In the genomic region with DNA sequence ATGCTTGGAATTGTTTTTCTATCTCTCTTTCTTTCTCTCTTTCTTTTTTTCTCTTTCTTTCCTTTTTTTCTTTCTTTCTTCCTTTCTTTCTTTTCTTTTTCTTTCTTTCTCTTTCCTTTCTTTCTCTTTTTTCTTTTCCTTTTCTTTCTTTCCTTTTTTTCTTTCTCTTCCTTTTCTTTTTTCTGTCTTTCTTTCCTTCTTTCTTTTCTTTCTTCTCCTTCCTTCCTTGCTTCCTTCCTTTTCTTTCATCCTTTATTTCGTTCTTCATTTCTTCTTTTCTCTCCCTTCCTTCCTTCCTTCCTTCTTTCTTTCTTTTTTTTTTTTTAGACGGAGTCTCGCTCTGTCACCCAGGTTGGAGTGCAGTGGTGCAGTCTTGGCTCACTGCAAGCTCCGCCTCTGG, we compare ENCODE assay signal across 23 cellular contexts. TPM values are rescaled to one million over a fixed set of nuclear protein-coding genes. Genes with fewer than 3 reads are reported as not detected.
DNase-seq lines count a peak whose midpoint lies in the region; ATAC-seq and TF ChIP-seq lines count a peak whose summit lies in the region.
"Had no signal": no experiment of that assay in that cellular context is flagged by ENCODE, and none has a peak within 500 bp of the region (broad histone marks: within the 10 kb centered on the region; RNA-seq: fewer than 3 reads in every experiment).

No MANE protein-coding gene starts in this region.

- intact Hi-C loops in testis (cut with DNase I; ENCODE audit: low total_unique reads), result no loop called here

- CTCF ChIA-PET in activated CD4-positive, alpha-beta T cell treated with anti-CD3 and anti-CD28 coated beads, Interleukin-2, amount 10 ng/mL, durations not matched to agents 7 days and 5 days (lab: Charles Lee), result interaction anchor here (0.7 kb wide), 1 partner anchor 272 kb away, joined by 4 read pairs; no protein-coding TSS in a partner anchor
- CTCF ChIA-PET in HEK293T (lab: Yijun Ruan, JAX), result interaction anchor here (0.6 kb wide), 1 partner anchor 24 kb away, joined by 3 read pairs; no protein-coding TSS in a partner anchor

- DNase-seq in activated CD4-positive, alpha-beta T cell treated with anti-CD3 and anti-CD28 coated beads, Interleukin-2, amount 10 ng/mL, durations not matched to agents 7 days and 5 days, result no peak
- DNase-seq in activated CD4-positive, alpha-beta T cell treated with anti-CD3 and anti-CD28 coated beads for 1 hour, result no peak
- DNase-seq in HEK293T (ENCODE audit: extremely low spot score) (no peak), osteocyte (ENCODE audit: extremely low spot score, unreplicated experiment) (no peak), testis (no peak), osteoblast (ENCODE audit: insufficient read length, low spot score, missing footprints) (no peak), anterior cingulate cortex (lab: John Stamatoyannopoulos, UW) (no peak)
- no peak for DNase-seq in effector memory CD8-positive, alpha-beta T cell
- DNase-seq: activated gamma-delta T cell; DMS79; IMR-90; islet precursor cell; MG63; NCI-H1436; NCI-H2171; psoas muscle; stimulated activated CD4-positive, alpha-beta T cell treated with anti-CD3 and anti-CD28 coated beads, Interleukin-2, amount 100 ng/mL, for 24 hours had no signal

- H3K36me3 ChIP-seq in testis (ENCODE audit: low read depth, missing control alignments), result no peaks in the 10 kb centered on the region
- H3K36me3 ChIP-seq in osteoblast (ENCODE audit: insufficient read depth, low read length), result no peaks in the 10 kb centered on the region
- H3K36me3 ChIP-seq: MG63 had no signal

- H3K9me3 Mint-ChIP-seq in activated CD4-positive, alpha-beta T cell treated with anti-CD3 and anti-CD28 coated beads, Interleukin-2, amount 10 ng/mL, durations not matched to agents 7 days and 5 days, result no peaks in the 10 kb centered on the region
- H3K9me3 Mint-ChIP-seq in effector memory CD8-positive, alpha-beta T cell, result no peaks in the 10 kb centered on the region
- no peaks in the 10 kb centered on the region for H3K9me3 Mint-ChIP-seq in osteocyte (ENCODE audit: unreplicated experiment)

- peaks cover 6% of the 10 kb centered on the region for H3K4me1 ChIP-seq in testis
- H3K4me1 ChIP-seq in osteoblast (ENCODE audit: insufficient read depth, low read length), result peaks cover 5% of the 10 kb centered on the region
- H3K4me1 ChIP-seq: psoas muscle had no signal

- H3K36me3 Mint-ChIP-seq in activated CD4-positive, alpha-beta T cell treated with anti-CD3 and anti-CD28 coated beads, Interleukin-2, amount 10 ng/mL, durations not matched to agents 7 days and 5 days (ENCODE audit: low read depth), result no peaks in the 10 kb centered on the region
- H3K36me3 Mint-ChIP-seq in effector memory CD8-positive, alpha-beta T cell (ENCODE audit: insufficient read depth), result peaks cover 13% of the 10 kb centered on the region
- H3K36me3 Mint-ChIP-seq in osteocyte (ENCODE audit: unreplicated experiment), result no peaks in the 10 kb centered on the region

- ATAC-seq in effector memory CD8-positive, alpha-beta T cell (replicated peaks), result no peak
- ATAC-seq: HCT116, psoas muscle had no signal

- H3K27ac Mint-ChIP-seq in activated CD4-positive, alpha-beta T cell treated with anti-CD3 and anti-CD28 coated beads, Interleukin-2, amount 10 ng/mL, durations not matched to agents 7 days and 5 days, result peak overlapping the region; percentile 41
- peak overlapping the region in 1 of 2 donors; percentile 68 for H3K27ac Mint-ChIP-seq in effector memory CD8-positive, alpha-beta T cell
- no peak overlapping the region for H3K27ac Mint-ChIP-seq in osteocyte (ENCODE audit: unreplicated experiment)

- H3K27ac ChIP-seq in testis (no peak overlapping the region), osteoblast (ENCODE audit: low read depth, low read length) (no peak overlapping the region)
- H3K27ac ChIP-seq: hepatocyte, psoas muscle had no signal

- H3K4me2 ChIP-seq in osteoblast (ENCODE audit: insufficient read depth, low read length), result no peak overlapping the region
- H3K4me2 ChIP-seq: hepatocyte had no signal

- no peak for TF ChIP-seq POLR2A in testis (IDR thresholded peaks at IDR 0.05)

- TF ChIP-seq CTCF in osteocyte (IDR thresholded peaks at IDR 0.05) (no peak), testis (IDR thresholded peaks at IDR 0.05) (no peak), osteoblast (IDR thresholded peaks at IDR 0.05; ENCODE audit: extremely low read depth, low read depth, low read length) (no peak)

- H3K4me1 Mint-ChIP-seq in activated CD4-positive, alpha-beta T cell treated with anti-CD3 and anti-CD28 coated beads, Interleukin-2, amount 10 ng/mL, durations not matched to agents 7 days and 5 days, result peaks cover 11% of the 10 kb centered on the region
- peaks cover 2 to 4% of the 10 kb centered on the region in 2 donors for H3K4me1 Mint-ChIP-seq in effector memory CD8-positive, alpha-beta T cell (ENCODE audit: low read depth in 2 of 2)
- H3K4me1 Mint-ChIP-seq in osteocyte (ENCODE audit: unreplicated experiment), result peaks cover 16% of the 10 kb centered on the region

- H3K27me3 ChIP-seq in testis, result no peaks in the 10 kb centered on the region
- H3K27me3 ChIP-seq in osteoblast (ENCODE audit: insufficient read depth, low read length), result peaks cover 6% of the 10 kb centered on the region
- H3K27me3 ChIP-seq: hepatocyte, MG63 had no signal

- H3K9me3 ChIP-seq in testis, result no peaks in the 10 kb centered on the region
- H3K9me3 ChIP-seq in osteoblast (ENCODE audit: low read depth, low read length), result no peaks in the 10 kb centered on the region
- H3K9me3 ChIP-seq: MG63, psoas muscle had no signal

- H4K20me1 ChIP-seq in osteoblast (ENCODE audit: insufficient read depth, low read length), result peaks cover 15% of the 10 kb centered on the region

- H2AFZ ChIP-seq in osteoblast (ENCODE audit: low read length), result no peak overlapping the region
- H2AFZ ChIP-seq: hepatocyte had no signal

- WGBS in testis, 2 donors, result 87 to 92% methylated on average over 4 of the region's 4 CpGs

- peaks cover 13% of the 10 kb centered on the region for H3K79me2 ChIP-seq in osteoblast (ENCODE audit: insufficient read depth, low read length)

- H3K27me3 Mint-ChIP-seq in activated CD4-positive, alpha-beta T cell treated with anti-CD3 and anti-CD28 coated beads, Interleukin-2, amount 10 ng/mL, durations not matched to agents 7 days and 5 days, result peaks cover 12% of the 10 kb centered on the region
- peaks cover 12 to 16% of the 10 kb centered on the region in 2 donors for H3K27me3 Mint-ChIP-seq in effector memory CD8-positive, alpha-beta T cell
- peaks cover 4% of the 10 kb centered on the region for H3K27me3 Mint-ChIP-seq in osteocyte (ENCODE audit: unreplicated experiment)

- POLR2A ChIA-PET in activated CD4-positive, alpha-beta T cell treated with anti-CD3 and anti-CD28 coated beads, Interleukin-2, amount 10 ng/mL, durations not matched to agents 7 days and 5 days (lab: Charles Lee), result no interaction called here
- POLR2A ChIA-PET in HEK293T (lab: Yijun Ruan, JAX), result interaction anchor here (1.0 kb wide), 1 partner anchor 18 kb away, joined by 3 read pairs; no protein-coding TSS in a partner anchor

- H3K4me3 Mint-ChIP-seq in activated CD4-positive, alpha-beta T cell treated with anti-CD3 and anti-CD28 coated beads, Interleukin-2, amount 10 ng/mL, durations not matched to agents 7 days and 5 days, result peak overlapping the region; percentile 40
- H3K4me3 Mint-ChIP-seq in effector memory CD8-positive, alpha-beta T cell, result peak overlapping the region; percentile 63 to 68
- H3K4me3 Mint-ChIP-seq in osteocyte (ENCODE audit: unreplicated experiment), result peak overlapping the region; percentile 49

- H3K4me3 ChIP-seq in testis (no peak overlapping the region), osteoblast (ENCODE audit: insufficient read depth, low read length) (no peak overlapping the region)
- H3K4me3 ChIP-seq: hepatocyte, lung, MG63, psoas muscle had no signal

TF ChIP-seq in HEK293T, 16 proteins besides CTCF, POLR2A, EP300 and RAD21 (continues in another document):
- TF ChIP-seq FOXA1 (IDR thresholded peaks at IDR 0.05), result no peak
- TF ChIP-seq ZNF384 (IDR thresholded peaks at IDR 0.05), result peak; percentile 39; the same call in 1 of the 2 replicates
- TF ChIP-seq NFRKB (IDR thresholded peaks at IDR 0.05), result no peak
- no peak for TF ChIP-seq SUZ12 (IDR thresholded peaks at IDR 0.05)
- TF ChIP-seq HDGF (IDR thresholded peaks at IDR 0.05; ENCODE audit: borderline replicate concordance), result no peak
- TF ChIP-seq CTBP1 (IDR thresholded peaks at IDR 0.05; ENCODE audit: borderline replicate concordance), result no peak
- no peak for TF ChIP-seq L3MBTL2 (conservative IDR thresholded peaks at IDR 0.05)
- TF ChIP-seq ELF4 (IDR thresholded peaks at IDR 0.05), result no peak
- no peak for TF ChIP-seq SP1 (IDR thresholded peaks at IDR 0.05)
- no peak for TF ChIP-seq LEF1 (IDR thresholded peaks at IDR 0.05; ENCODE audit: borderline replicate concordance)

RNA-seq across cellular contexts. Expression of a gene that starts 1.9 kb away (rescaled TPM):
- 10 to 100 TPM in 1 of 2 experiments, 1 to 10 TPM in 1; 10.0 to 12.1 TPM for total RNA-seq in activated CD4-positive, alpha-beta T cell treated with anti-CD3 and anti-CD28 coated beads, Interleukin-2, amount 10 ng/mL, durations not matched to agents 7 days and 5 days
- total RNA-seq in osteocyte (65.5 and 67.5 TPM in 2 replicates), testis (100 to 1,000 TPM; 127 to 211 TPM), osteoblast (38.0 and 47.0 TPM in 2 replicates)
- polyA plus RNA-seq in testis (ENCODE audit: insufficient read depth, low read depth, low replicate concordance), result 45.6 TPM

RNA-seq across cellular contexts. Expression of a gene that starts 22.7 kb away (rescaled TPM):
- total RNA-seq in activated CD4-positive, alpha-beta T cell treated with anti-CD3 and anti-CD28 coated beads, Interleukin-2, amount 10 ng/mL, durations not matched to agents 7 days and 5 days, result 10 to 100 TPM; 76.2 to 93.3 TPM
- 96.3 and 101 TPM in 2 replicates for total RNA-seq in osteocyte
- 100 to 1,000 TPM; 146 to 153 TPM for total RNA-seq in testis
- 78.3 TPM for polyA plus RNA-seq in testis (ENCODE audit: insufficient read depth, low read depth, low replicate concordance)
- 76.9 and 78.5 TPM in 2 replicates for total RNA-seq in osteoblast

RNA-seq across cellular contexts. Expression of a gene that starts 35.3 kb away (rescaled TPM):
- total RNA-seq in activated CD4-positive, alpha-beta T cell treated with anti-CD3 and anti-CD28 coated beads, Interleukin-2, amount 10 ng/mL, durations not matched to agents 7 days and 5 days, result 100 to 1,000 TPM; 144 to 184 TPM
- total RNA-seq in osteocyte, result 203 and 206 TPM in 2 replicates
- total RNA-seq in testis, result 10 to 100 TPM; 45.8 to 60.8 TPM
- polyA plus RNA-seq in testis (ENCODE audit: insufficient read depth, low read depth, low replicate concordance), result 105 TPM
- total RNA-seq in osteoblast, result 37.4 and 39.4 TPM in 2 replicates

RNA-seq across cellular contexts. Expression of a gene that starts 46.1 kb away (rescaled TPM):
- total RNA-seq in activated CD4-positive, alpha-beta T cell treated with anti-CD3 and anti-CD28 coated beads, Interleukin-2, amount 10 ng/mL, durations not matched to agents 7 days and 5 days, result not detected
- total RNA-seq in osteocyte (0.54 TPM in 1 of 2 replicates, not detected in the other), testis (10 to 100 TPM; 13.4 to 31.5 TPM), osteoblast (under 0.01 TPM in 1 of 2 replicates, not detected in the other)
- polyA plus RNA-seq in testis (ENCODE audit: insufficient read depth, low read depth, low replicate concordance), result 2.4 TPM
- total RNA-seq: activated CD8-positive, alpha-beta memory T cell treated with anti-CD3 and anti-CD28 coated beads for 36 hours; hepatocyte; IMR-90; lung; psoas muscle; skeletal muscle tissue had no signal
- polyA plus RNA-seq: BJ, IMR-90 had no signal

RNA-seq across cellular contexts. Expression of a gene that starts 57.2 kb away (rescaled TPM):
- total RNA-seq in activated CD4-positive, alpha-beta T cell treated with anti-CD3 and anti-CD28 coated beads, Interleukin-2, amount 10 ng/mL, durations not matched to agents 7 days and 5 days, result 1 to 10 TPM; 4.2 to 5.4 TPM
- total RNA-seq in osteocyte (4.4 and 6.4 TPM in 2 replicates), testis (10 to 100 TPM; 10.7 to 17.9 TPM), osteoblast (0.29 and 1.1 TPM in 2 replicates)
- polyA plus RNA-seq in testis (ENCODE audit: insufficient read depth, low read depth, low replicate concordance), result 7.2 TPM
